ENCODE assay signal across 8 cellular contexts in the genomic region with DNA sequence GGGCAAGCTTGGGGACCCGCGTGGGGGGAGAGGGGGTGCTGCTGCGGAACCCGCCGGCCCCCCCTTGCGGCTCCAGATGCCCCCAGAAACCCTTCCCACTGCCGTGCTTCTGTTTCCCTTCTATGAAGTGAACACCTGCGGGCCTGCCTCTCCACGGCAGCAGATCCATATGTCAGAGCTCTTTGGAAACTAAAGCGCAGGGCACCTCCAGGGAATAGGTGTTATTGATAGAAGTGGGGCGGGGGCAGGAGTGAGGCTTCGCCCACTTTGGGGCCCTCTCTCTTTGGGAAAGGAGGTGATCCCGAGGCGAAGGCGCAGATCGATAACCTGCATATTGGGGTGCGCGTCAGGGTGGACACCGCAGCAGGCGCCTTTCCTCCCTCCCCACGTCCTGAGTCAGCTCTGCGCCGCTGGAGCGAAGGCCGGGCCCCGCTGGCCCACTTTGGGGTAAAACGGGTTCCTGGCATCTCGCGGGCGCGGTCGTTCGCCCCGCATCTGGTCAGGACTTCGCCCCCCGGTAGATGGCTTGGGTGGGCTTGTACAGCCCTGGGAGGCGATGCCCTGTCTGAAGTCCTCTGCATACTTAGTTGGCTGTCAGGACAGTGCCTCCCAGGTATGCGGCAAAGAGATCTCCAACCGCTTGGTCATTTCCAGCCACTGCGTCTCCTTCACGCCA. TPM values are rescaled to one million over a fixed set of nuclear protein-coding genes. Genes with fewer than 3 reads are reported as not detected.
DNase-seq lines count a peak whose midpoint lies in the region; ATAC-seq lines count a peak whose summit lies in the region.

No MANE protein-coding gene starts in this region.

- no peak overlapping the region for H3K27ac Mint-ChIP-seq in activated naive CD8-positive, alpha-beta T cell

- peak overlapping the region; percentile 89 for H3K4me2 ChIP-seq in Karpas-422 (ENCODE audit: low read depth, low read length, poor library complexity, severe bottlenecking)

- H3K27me3 Mint-ChIP-seq in activated naive CD8-positive, alpha-beta T cell: no peaks in the 10 kb centered on the region

- no peaks in the 10 kb centered on the region for H3K9me3 ChIP-seq in Karpas-422 (ENCODE audit: low read length)
- no peaks in the 10 kb centered on the region for H3K9me3 ChIP-seq in iPS-20b (ENCODE audit: insufficient read depth, low read depth, low read length)

- no peaks in the 10 kb centered on the region for H3K9me2 ChIP-seq in Karpas-422 (replicated peaks; ENCODE audit: insufficient read depth, low read length)

- peak overlapping the region; percentile 78 for H3K9ac ChIP-seq in Karpas-422 (ENCODE audit: low read length)
- peak overlapping the region; percentile 77; the same call in 1 of the 2 replicates for H3K9ac ChIP-seq in iPS-20b (ENCODE audit: low read depth, low read length)

- H3K27ac ChIP-seq in Karpas-422 (ENCODE audit: low read length) (no peak overlapping the region), iPS-20b (ENCODE audit: low read length) (no peak overlapping the region)

- peak; percentile 65 for DNase-seq in Karpas-422
- peak; percentile 11 to 13 for DNase-seq in stimulated activated CD4-positive, alpha-beta T cell treated with anti-CD3 and anti-CD28 coated beads, Interleukin-4, amount 100 ng/mL, for 48 hours (ENCODE audit: low read depth in 2 of 2)
- DNase-seq in NCI-H187 treated with DMSO at 0.1 percent for 48 hours (lab: John Stamatoyannopoulos, UW): no peak

- H3K4me3 ChIP-seq in GM08714 (ENCODE audit: low read length) (peak overlapping the region; percentile 90), Karpas-422 (ENCODE audit: low read length) (peak overlapping the region; percentile 93), iPS-20b (ENCODE audit: low read length) (peak overlapping the region; percentile 87)

- ATAC-seq in HG03095 (IDR thresholded peaks at IDR 0.05; ENCODE audit: unreplicated experiment): no peak
- ATAC-seq in GM18502 (IDR thresholded peaks at IDR 0.05; ENCODE audit: poor library complexity, unreplicated experiment): no peak

- H3K36me3 ChIP-seq in Karpas-422 (ENCODE audit: insufficient read depth, low read length): no peaks in the 10 kb centered on the region
- no peaks in the 10 kb centered on the region for H3K36me3 ChIP-seq in iPS-20b (ENCODE audit: insufficient read depth, low read depth, low read length)

- H3K27me3 ChIP-seq in Karpas-422 (ENCODE audit: low read length): no peaks in the 10 kb centered on the region
- H3K27me3 ChIP-seq in iPS-20b (ENCODE audit: insufficient read depth, low read length): peaks cover 43% of the 10 kb centered on the region

- H3K79me2 ChIP-seq in Karpas-422 (ENCODE audit: low read length): peaks cover 17% of the 10 kb centered on the region

- no peaks in the 10 kb centered on the region for H3K9me3 Mint-ChIP-seq in activated naive CD8-positive, alpha-beta T cell (ENCODE audit: low read depth)

- peak overlapping the region; percentile 89 for H3K4me3 Mint-ChIP-seq in activated naive CD8-positive, alpha-beta T cell

- H3K4me1 ChIP-seq in Karpas-422 (ENCODE audit: low read length): peaks cover 30% of the 10 kb centered on the region
- no peaks in the 10 kb centered on the region for H3K4me1 ChIP-seq in iPS-20b (ENCODE audit: insufficient read depth, low read length)

- H3K36me3 Mint-ChIP-seq in activated naive CD8-positive, alpha-beta T cell: no peaks in the 10 kb centered on the region

- H4K20me1 ChIP-seq in Karpas-422 (ENCODE audit: insufficient read depth, low read depth, low read length): no peaks in the 10 kb centered on the region

- H2AFZ ChIP-seq in Karpas-422 (ENCODE audit: low read length): peak overlapping the region; percentile 92

- peaks cover 17% of the 10 kb centered on the region for H3K4me1 Mint-ChIP-seq in activated naive CD8-positive, alpha-beta T cell (ENCODE audit: low read depth)

RNA-seq across cellular contexts. Expression of a gene that starts 0.5 kb away (rescaled TPM):
- total RNA-seq in Karpas-422 (2014; rRNA removed; shearing (Covaris generic); ENCODE audit: low replicate concordance): 44.1 and 48.4 TPM in 2 replicates

RNA-seq across cellular contexts. Expression of a gene that starts 19.8 kb away (rescaled TPM):
- total RNA-seq in Karpas-422 (2014; rRNA removed; shearing (Covaris generic); ENCODE audit: low replicate concordance): 31.5 and 31.7 TPM in 2 replicates

RNA-seq across cellular contexts. Expression of a gene that starts 52.0 kb away (rescaled TPM):
- total RNA-seq in Karpas-422 (2014; rRNA removed; shearing (Covaris generic); ENCODE audit: low replicate concordance): 1.4 and 3.3 TPM in 2 replicates
